ENCODE assay signal across 1 cellular context in the genomic region with DNA sequence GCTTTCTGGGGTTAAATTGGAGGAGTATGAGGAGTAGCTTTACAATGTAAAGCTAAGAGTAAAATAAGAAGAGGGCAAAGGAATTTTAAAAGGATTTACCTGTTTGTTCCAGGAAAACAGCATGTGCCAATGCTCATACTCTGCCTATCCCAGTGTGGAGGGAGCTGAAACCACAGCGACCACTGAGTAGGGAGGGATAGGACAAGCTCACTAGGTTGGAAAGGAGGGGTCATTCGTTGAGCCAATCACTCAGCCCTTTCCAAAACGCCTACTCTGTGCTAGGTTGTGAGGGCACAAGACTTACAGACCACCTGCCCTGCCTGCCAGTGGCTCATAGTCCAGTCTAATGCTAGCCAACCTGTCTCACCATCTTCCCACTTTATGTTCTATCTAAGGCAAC.
TF ChIP-seq lines count a peak whose summit lies in the region.

No MANE protein-coding gene starts in this region.

TF ChIP-seq in GM12878, 131 proteins besides CTCF, POLR2A, EP300 and RAD21:
- TF ChIP-seq FOS (IDR thresholded peaks at IDR 0.05; ENCODE audit: borderline replicate concordance, extremely low read depth, insufficient read length), result no peak
- TF ChIP-seq ZNF207 (IDR thresholded peaks at IDR 0.05; ENCODE audit: borderline replicate concordance), result no peak
- TF ChIP-seq MTA3 (IDR thresholded peaks at IDR 0.05; ENCODE audit: borderline replicate concordance, low read length), result no peak
- TF ChIP-seq USF1 (IDR thresholded peaks at IDR 0.05; ENCODE audit: borderline replicate concordance, extremely low read length, insufficient read depth, low read depth, low read length), result no peak
- no peak for TF ChIP-seq SPI1 (IDR thresholded peaks at IDR 0.05; ENCODE audit: borderline replicate concordance, insufficient read depth, low read depth, low read length)
